ENCODE assay signal across 8 cellular contexts in the genomic region with DNA sequence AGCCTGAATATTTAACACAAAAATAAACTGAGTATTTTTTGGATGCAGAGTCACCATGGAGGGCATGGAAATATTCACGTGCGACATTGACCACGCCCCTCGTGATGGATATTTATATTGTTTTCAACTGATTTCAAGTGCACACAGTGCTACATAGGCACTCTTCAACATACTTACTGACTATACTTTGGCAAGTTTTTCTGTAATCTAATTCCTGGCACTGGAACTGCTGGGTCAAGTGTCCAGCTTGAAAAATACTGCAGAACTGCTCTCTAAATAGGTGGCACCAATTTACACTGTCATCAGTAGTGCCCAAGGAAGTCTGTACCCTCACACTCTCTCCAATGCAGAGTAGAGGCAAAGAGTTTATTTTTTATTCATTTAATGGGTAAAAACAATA.
"Had no signal": no experiment of that assay in that cellular context is flagged by ENCODE, and none has a peak within 500 bp of the region (broad histone marks: within the 10 kb centered on the region; RNA-seq: fewer than 3 reads in every experiment).

No MANE protein-coding gene starts in this region.

- H2AFZ ChIP-seq: GM23248 had no signal

- H3K4me3 ChIP-seq: GM23248, HAP-1 had no signal

- DNase-seq: GM23248, GOT3, H7, HFFc6 had no signal

- ATAC-seq: HCT116, HepG2 had no signal

- H3K36me3 ChIP-seq: HAP-1 had no signal

- H3K4me1 ChIP-seq: HAP-1 had no signal

- H3K27ac ChIP-seq: GM23248, HL-60 had no signal

- H3K9me3 ChIP-seq: HAP-1 had no signal
